21 cellular contexts compared by ENCODE assay signal in genomic region chr9:133842721-133843227, GRCh38.
DNase-seq lines count a peak whose midpoint lies in the region; ATAC-seq and TF ChIP-seq lines count a peak whose summit lies in the region.
"Had no signal": no experiment of that assay in that cellular context is flagged by ENCODE, and none has a peak within 500 bp of the region (broad histone marks: within the 10 kb centered on the region; RNA-seq: fewer than 3 reads in every experiment).

No MANE protein-coding gene starts in this region.

- H3K27me3 ChIP-seq in upper lobe of right lung: no peaks in the 10 kb centered on the region
- H3K27me3 ChIP-seq: gastroesophageal sphincter, stomach had no signal

- peaks cover 23% of the 10 kb centered on the region for H3K4me1 ChIP-seq in upper lobe of right lung

- no peaks in the 10 kb centered on the region for H3K36me3 Mint-ChIP-seq in endothelial cell (ENCODE audit: low read depth, unreplicated experiment)
- no peaks in the 10 kb centered on the region for H3K36me3 Mint-ChIP-seq in natural killer cell treated with Interleukin-12 subunit alpha and Interleukin-12 subunit beta and Interleukin-15 and Interleukin-18, amount 100 ng/mL, for 72 hours
- H3K36me3 Mint-ChIP-seq: CD4-positive, alpha-beta memory T cell had no signal

- H3K27me3 Mint-ChIP-seq in endothelial cell (ENCODE audit: unreplicated experiment): peaks cover 5% of the 10 kb centered on the region
- peaks cover 0 to 3% of the 10 kb centered on the region in 2 donors for H3K27me3 Mint-ChIP-seq in natural killer cell treated with Interleukin-12 subunit alpha and Interleukin-12 subunit beta and Interleukin-15 and Interleukin-18, amount 100 ng/mL, for 72 hours
- H3K27me3 Mint-ChIP-seq: CD4-positive, alpha-beta memory T cell had no signal

- DNase-seq in NCI-H1417 treated with DMSO at 0.1 percent for 48 hours (lab: John Stamatoyannopoulos, UW): peak; percentile 68
- DNase-seq in NCI-H2196 treated with DMSO at 0.1 percent for 48 hours (lab: John Stamatoyannopoulos, UW; ENCODE audit: unreplicated experiment): peak; percentile 29
- no peak for DNase-seq in endothelial cell (ENCODE audit: low spot score)
- no peak for DNase-seq in upper lobe of right lung
- DNase-seq in natural killer cell treated with Interleukin-12 subunit alpha and Interleukin-12 subunit beta and Interleukin-15 and Interleukin-18, amount 100 ng/mL, for 72 hours (ENCODE audit: low spot score): no peak
- no peak for DNase-seq in GM13976 (ENCODE audit: low spot score)
- DNase-seq: ACHN; activated CD4-positive, alpha-beta T cell treated with anti-CD3 and anti-CD28 coated beads for 48 hours; activated CD8-positive, alpha-beta memory T cell treated with anti-CD3 and anti-CD28 coated beads, Interleukin-2, amount 50 U/mL, for 48 hours; activated naive CD4-positive, alpha-beta T cell treated with anti-CD3 and anti-CD28 coated beads for 36 hours; CD4-positive, alpha-beta memory T cell; mammary epithelial cell; NCI-H1105; T1000 had no signal

- TF ChIP-seq CTCF in 22Rv1 (IDR thresholded peaks at IDR 0.05): no peak
- TF ChIP-seq CTCF in endothelial cell (IDR thresholded peaks at IDR 0.05; ENCODE audit: unreplicated experiment): no peak
- TF ChIP-seq CTCF in upper lobe of right lung (IDR thresholded peaks at IDR 0.05): no peak
- no peak for TF ChIP-seq CTCF in GM13976 (IDR thresholded peaks at IDR 0.05; ENCODE audit: borderline replicate concordance, control extremely low read depth, extremely low read depth, insufficient read depth, missing control alignments)

- no peaks in the 10 kb centered on the region for H3K9me3 ChIP-seq in upper lobe of right lung
- H3K9me3 ChIP-seq: gastroesophageal sphincter, stomach had no signal

- no peak for ATAC-seq in upper lobe of right lung
- no peak for ATAC-seq in natural killer cell treated with Interleukin-12 subunit alpha and Interleukin-12 subunit beta and Interleukin-15 and Interleukin-18, amount 100 ng/mL, for 72 hours
- ATAC-seq in HG02981 (IDR thresholded peaks at IDR 0.05; ENCODE audit: unreplicated experiment): no peak
- ATAC-seq: gastroesophageal sphincter had no signal

- in situ Hi-C loops in GM13976 (cut with MboI; ENCODE audit: low sequenced_read_pairs, unreplicated experiment): no loop called here

- peak overlapping the region; percentile 57 for H3K27ac Mint-ChIP-seq in endothelial cell (ENCODE audit: unreplicated experiment)
- no peak overlapping the region for H3K27ac Mint-ChIP-seq in natural killer cell treated with Interleukin-12 subunit alpha and Interleukin-12 subunit beta and Interleukin-15 and Interleukin-18, amount 100 ng/mL, for 72 hours
- H3K27ac Mint-ChIP-seq: activated naive CD4-positive, alpha-beta T cell treated with anti-CD3 and anti-CD28 coated beads for 36 hours; CD4-positive, alpha-beta memory T cell had no signal

- H3K9me3 Mint-ChIP-seq in endothelial cell (ENCODE audit: unreplicated experiment): no peaks in the 10 kb centered on the region
- no peaks in the 10 kb centered on the region for H3K9me3 Mint-ChIP-seq in natural killer cell treated with Interleukin-12 subunit alpha and Interleukin-12 subunit beta and Interleukin-15 and Interleukin-18, amount 100 ng/mL, for 72 hours
- H3K9me3 Mint-ChIP-seq: activated naive CD4-positive, alpha-beta T cell treated with anti-CD3 and anti-CD28 coated beads for 36 hours; CD4-positive, alpha-beta memory T cell had no signal

- no peaks in the 10 kb centered on the region for H3K36me3 ChIP-seq in upper lobe of right lung
- H3K36me3 ChIP-seq: gastroesophageal sphincter, stomach had no signal

- no peak overlapping the region for H3K4me3 ChIP-seq in upper lobe of right lung
- H3K4me3 ChIP-seq: coronary artery, gastroesophageal sphincter, SK-N-MC, stomach had no signal

- H3K4me3 Mint-ChIP-seq in endothelial cell (ENCODE audit: unreplicated experiment): no peak overlapping the region
- H3K4me3 Mint-ChIP-seq in natural killer cell treated with Interleukin-12 subunit alpha and Interleukin-12 subunit beta and Interleukin-15 and Interleukin-18, amount 100 ng/mL, for 72 hours: no peak overlapping the region
- H3K4me3 Mint-ChIP-seq: activated naive CD4-positive, alpha-beta T cell treated with anti-CD3 and anti-CD28 coated beads for 36 hours; CD4-positive, alpha-beta memory T cell had no signal

- H3K27ac ChIP-seq in 22Rv1 (0 out of 2 replicates have a peak overlapping the region, but pooled peaks have one; percentile 17), upper lobe of right lung (no peak overlapping the region)
- H3K27ac ChIP-seq: coronary artery, gastroesophageal sphincter, KMS-11, SK-N-MC, stomach had no signal

- intact Hi-C loops in upper lobe of right lung (cut with DNase I): no loop called here

- peaks cover 46% of the 10 kb centered on the region for H3K4me1 Mint-ChIP-seq in endothelial cell (ENCODE audit: unreplicated experiment)
- H3K4me1 Mint-ChIP-seq in natural killer cell treated with Interleukin-12 subunit alpha and Interleukin-12 subunit beta and Interleukin-15 and Interleukin-18, amount 100 ng/mL, for 72 hours (ENCODE audit: low read depth in 2 of 2): peaks cover 0 to 3% of the 10 kb centered on the region in 2 donors
- H3K4me1 Mint-ChIP-seq: CD4-positive, alpha-beta memory T cell had no signal

Comparison
In these comparisons a context has a peak if more than half of its experiments do, and no peak if none do; other contexts are left out.
1. DNase-seq: peak in NCI-H1417 treated with DMSO at 0.1 percent for 48 hours (single experiment) and NCI-H2196 treated with DMSO at 0.1 percent for 48 hours (single experiment); none in endothelial cell (single experiment), upper lobe of right lung (single experiment), natural killer cell treated with Interleukin-12 subunit alpha and Interleukin-12 subunit beta and Interleukin-15 and Interleukin-18, amount 100 ng/mL, for 72 hours (single experiment) and GM13976 (single experiment).